Comparison of ENCODE assay signal across 10 cellular contexts in genomic region chr9:127522727-127523126, GRCh38.
DNase-seq lines count a peak whose midpoint lies in the region; ATAC-seq and TF ChIP-seq lines count a peak whose summit lies in the region.
"Had no signal": no experiment of that assay in that cellular context is flagged by ENCODE, and none has a peak within 500 bp of the region (broad histone marks: within the 10 kb centered on the region; RNA-seq: fewer than 3 reads in every experiment).

No MANE protein-coding gene starts in this region.

- H3K27ac ChIP-seq in RWPE1 (peak overlapping the region; percentile 99), foreskin keratinocyte (no peak overlapping the region), gastrocnemius medialis (peak overlapping the region; percentile 55 to 84 (median 74))

- POLR2A ChIA-PET in RWPE1 (lab: Yijun Ruan, JAX; ENCODE audit: low non-redundant PET) = no interaction called here
- POLR2A ChIA-PET in activated CD4-positive, alpha-beta memory T cell treated with anti-CD3 and anti-CD28 coated beads for 36 hours (lab: Charles Lee) = no interaction called here

- TF ChIP-seq CTCF in RWPE1 (conservative IDR thresholded peaks at IDR 0.05; ENCODE audit: low read depth) (no peak), foreskin keratinocyte (conservative IDR thresholded peaks at IDR 0.05) (no peak), gastrocnemius medialis (IDR thresholded peaks at IDR 0.05 in 4 of 5, conservative IDR thresholded peaks at IDR 0.05 in 1 of 5) (no peak)

- DNase-seq in Daoy (ENCODE audit: low read depth) (peak; percentile 65), RWPE1 (ENCODE audit: low spot score) (peak; percentile 95), foreskin keratinocyte (peak; percentile 73 to 90), gastrocnemius medialis (no peak), ACHN (no peak), NCI-H345 treated with DMSO at 0.1 percent for 48 hours (lab: John Stamatoyannopoulos, UW; ENCODE audit: unreplicated experiment) (no peak), NCI-H345 (lab: John Stamatoyannopoulos, UW) (no peak)
- DNase-seq in activated CD4-positive, alpha-beta memory T cell treated with anti-CD3 and anti-CD28 coated beads for 36 hours = no peak
- DNase-seq: NCI-H524, T-helper 17 cell had no signal

- no peak overlapping the region for H3K27ac Mint-ChIP-seq in activated CD4-positive, alpha-beta memory T cell treated with anti-CD3 and anti-CD28 coated beads for 36 hours
- H3K27ac Mint-ChIP-seq: T-helper 17 cell had no signal

- ATAC-seq in foreskin keratinocyte (peak; percentile 73), gastrocnemius medialis (no peak)
- ATAC-seq: T-helper 17 cell had no signal

- intact Hi-C loops in gastrocnemius medialis (cut with DNase I; ENCODE audit: low total_unique reads) = no loop called here
- intact Hi-C loops in activated CD4-positive, alpha-beta memory T cell treated with anti-CD3 and anti-CD28 coated beads for 36 hours (cut with micrococcal nuclease) = no loop called here

- no peaks in the 10 kb centered on the region for H3K9me3 ChIP-seq in gastrocnemius medialis

- peaks cover 38% of the 10 kb centered on the region for H3K36me3 Mint-ChIP-seq in activated CD4-positive, alpha-beta memory T cell treated with anti-CD3 and anti-CD28 coated beads for 36 hours

- H3K4me3 ChIP-seq in gastrocnemius medialis = no peak overlapping the region

- peaks cover 14% of the 10 kb centered on the region for H3K4me1 ChIP-seq in foreskin keratinocyte
- peaks cover 12 to 23% of the 10 kb centered on the region in 2 donors for H3K4me1 ChIP-seq in gastrocnemius medialis

- no peak overlapping the region for H3K4me3 Mint-ChIP-seq in activated CD4-positive, alpha-beta memory T cell treated with anti-CD3 and anti-CD28 coated beads for 36 hours
- H3K4me3 Mint-ChIP-seq: T-helper 17 cell had no signal

- in situ Hi-C loops in gastrocnemius medialis (cut with MboI; ENCODE audit: low sequenced_read_pairs in 4 of 4) (no loop called here), ACHN (cut with HindIII; ENCODE audit: low pct_ligation_motif_present, low pct_unique_long_range_greater_than_20kb, low sequenced_read_pairs) (no loop called here)

- H3K27me3 Mint-ChIP-seq in activated CD4-positive, alpha-beta memory T cell treated with anti-CD3 and anti-CD28 coated beads for 36 hours = no peaks in the 10 kb centered on the region
- H3K27me3 Mint-ChIP-seq: T-helper 17 cell had no signal

- TF ChIP-seq POLR2A in gastrocnemius medialis (IDR thresholded peaks at IDR 0.05) = no peak

- CTCF ChIA-PET in RWPE1 (lab: Yijun Ruan, JAX) = interaction anchor here (1.1 to 2.0 kb wide), 6 partner anchors 13 to 262 kb away, joined by 3 to 8 read pairs (median 4); partner anchors contain the start of gene TOR2A
- CTCF ChIA-PET in activated CD4-positive, alpha-beta memory T cell treated with anti-CD3 and anti-CD28 coated beads for 36 hours (lab: Charles Lee) = interaction anchor here (0.5 to 1.7 kb wide), 4 partner anchors 64 to 187 kb away, joined by 3 to 5 read pairs (median 4); no protein-coding TSS in a partner anchor

- peaks cover 33% of the 10 kb centered on the region for H3K9me3 Mint-ChIP-seq in activated CD4-positive, alpha-beta memory T cell treated with anti-CD3 and anti-CD28 coated beads for 36 hours

- peaks cover 0 to 17% of the 10 kb centered on the region in 2 donors for H3K36me3 ChIP-seq in gastrocnemius medialis

- no peaks in the 10 kb centered on the region for H3K27me3 ChIP-seq in foreskin keratinocyte
- no peaks in the 10 kb centered on the region for H3K27me3 ChIP-seq in gastrocnemius medialis

- H3K4me1 Mint-ChIP-seq in activated CD4-positive, alpha-beta memory T cell treated with anti-CD3 and anti-CD28 coated beads for 36 hours (ENCODE audit: low read depth) = peaks cover 3% of the 10 kb centered on the region

Comparison
In these comparisons a context has a peak if more than half of its experiments do, and no peak if none do; other contexts are left out.
1. DNase-seq: peak in Daoy (single experiment), RWPE1 (single experiment) and foreskin keratinocyte (2 of 2); none in gastrocnemius medialis (0 of 2), activated CD4-positive, alpha-beta memory T cell treated with anti-CD3 and anti-CD28 coated beads for 36 hours (single experiment), ACHN (single experiment), NCI-H345 treated with DMSO at 0.1 percent for 48 hours (single experiment) and NCI-H345 (single experiment).